Comparison of ENCODE assay signal across 9 cellular contexts in the genomic region with DNA sequence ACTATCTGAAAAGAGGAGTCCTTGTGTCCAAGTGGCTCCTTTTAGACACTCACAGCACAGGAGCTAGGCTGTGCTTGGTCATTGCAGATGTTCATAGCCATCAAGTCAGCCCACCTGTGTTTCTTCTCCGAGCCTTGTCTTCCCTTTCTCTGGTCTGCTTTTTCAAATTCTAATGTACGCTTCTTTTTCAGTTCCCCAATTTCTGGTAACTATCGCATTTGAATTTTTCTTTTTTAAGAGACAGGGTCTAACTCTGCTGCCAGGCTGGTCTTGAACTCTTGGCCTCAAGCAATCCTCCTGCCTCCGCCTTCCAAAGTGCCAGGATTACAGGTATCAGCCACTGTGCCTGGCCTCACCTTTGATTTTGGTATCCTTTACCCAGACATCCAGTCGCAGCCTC. TPM values are rescaled to one million over a fixed set of nuclear protein-coding genes. Genes with fewer than 3 reads are reported as not detected.
DNase-seq lines count a peak whose midpoint lies in the region; ATAC-seq and TF ChIP-seq lines count a peak whose summit lies in the region.
"Had no signal": no experiment of that assay in that cellular context is flagged by ENCODE, and none has a peak within 500 bp of the region (broad histone marks: within the 10 kb centered on the region; RNA-seq: fewer than 3 reads in every experiment).

No MANE protein-coding gene starts in this region.

- no peak overlapping the region for H3K27ac ChIP-seq in CD4-positive, alpha-beta T cell (ENCODE audit: low read depth, low read length)
- H3K27ac ChIP-seq in OCI-LY3 (ENCODE audit: low read length) (peak overlapping the region; percentile 97), heart left ventricle (no peak overlapping the region)

- H3K27me3 ChIP-seq in CD4-positive, alpha-beta T cell (ENCODE audit: control insufficient read depth, insufficient read depth, low read length), result no peaks in the 10 kb centered on the region
- H3K27me3 ChIP-seq in OCI-LY3 (ENCODE audit: low read depth, low read length), result no peaks in the 10 kb centered on the region
- no peaks in the 10 kb centered on the region for H3K27me3 ChIP-seq in heart left ventricle

- peaks cover 37% of the 10 kb centered on the region for H3K36me3 ChIP-seq in OCI-LY3 (replicated peaks; ENCODE audit: low read depth, low read length)
- no peaks in the 10 kb centered on the region for H3K36me3 ChIP-seq in heart left ventricle

- no peaks in the 10 kb centered on the region for H3K9me3 Mint-ChIP-seq in CD4-positive, alpha-beta T cell

- H3K36me3 Mint-ChIP-seq in CD4-positive, alpha-beta T cell (ENCODE audit: low read depth), result peaks cover 65% of the 10 kb centered on the region

- peak overlapping the region; percentile 90 for H3K4me2 ChIP-seq in OCI-LY3 (ENCODE audit: low read length)

- H3K4me3 Mint-ChIP-seq in CD4-positive, alpha-beta T cell, result peak overlapping the region; percentile 23

- intact Hi-C loops in CD4-positive, alpha-beta T cell (cut with DNase I, micrococcal nuclease), result no loop called here
- intact Hi-C loops in heart left ventricle (cut with DNase I), result no loop called here

- H3K79me2 ChIP-seq in OCI-LY3 (ENCODE audit: low read length), result peaks cover 88% of the 10 kb centered on the region

- H3K9ac ChIP-seq in OCI-LY3 (ENCODE audit: low read length), result peak overlapping the region; percentile 72

- no peaks in the 10 kb centered on the region for H3K9me3 ChIP-seq in CD4-positive, alpha-beta T cell (ENCODE audit: control insufficient read depth, low read length)
- H3K9me3 ChIP-seq in OCI-LY3 (ENCODE audit: insufficient read depth, low read length) (no peaks in the 10 kb centered on the region), heart left ventricle (peaks cover 0 to 3% (median 0%) of the 10 kb centered on the region in 12 donors)

- POLR2A ChIA-PET in CD4-positive, alpha-beta T cell (lab: Charles Lee), result interaction anchor here (1.8 kb wide), 1 partner anchor 15 kb away, joined by 6 read pairs; no protein-coding TSS in a partner anchor

- 83 to 87% (median 84%) methylated on average over 5 of the region's 5 CpGs for WGBS in heart left ventricle, 4 donors

- H3K27ac Mint-ChIP-seq in CD4-positive, alpha-beta T cell, result peak overlapping the region; percentile 76

- no peak for TF ChIP-seq CTCF in CD4-positive, alpha-beta T cell (IDR thresholded peaks at IDR 0.05)
- TF ChIP-seq CTCF in OCI-LY3 (IDR thresholded peaks at IDR 0.05; ENCODE audit: low read depth, low read length) (no peak), heart left ventricle (IDR thresholded peaks at IDR 0.05) (no peak)

- CTCF ChIA-PET in CD4-positive, alpha-beta T cell (lab: Charles Lee), result no interaction called here

- no peak for DNase-seq in CD4-positive, alpha-beta T cell
- DNase-seq in heart left ventricle (no peak), COLO668 (lab: John Stamatoyannopoulos, UW; ENCODE audit: unreplicated experiment) (no peak), islet precursor cell (no peak)
- no peak for DNase-seq in activated CD4-positive, alpha-beta T cell treated with anti-CD3 and anti-CD28 coated beads for 48 hours
- DNase-seq: left ventricle myocardium superior had no signal

- H3K4me1 ChIP-seq in OCI-LY3 (ENCODE audit: low read length), result peaks cover 48% of the 10 kb centered on the region
- H3K4me1 ChIP-seq in heart left ventricle, result peaks cover 0 to 44% (median 0%) of the 10 kb centered on the region in 12 donors

- ATAC-seq in CD4-positive, alpha-beta T cell (ENCODE audit: poor library complexity), result no peak
- ATAC-seq in GM19035 (IDR thresholded peaks at IDR 0.05; ENCODE audit: unreplicated experiment) (peak; percentile 87), HG02885 (IDR thresholded peaks at IDR 0.05; ENCODE audit: poor library complexity, unreplicated experiment) (peak; percentile 96), heart left ventricle (no peak)
- ATAC-seq: left ventricle myocardium superior had no signal

- H3K4me3 ChIP-seq in OCI-LY3 (ENCODE audit: low read length) (peak overlapping the region; percentile 64), heart left ventricle (no peak overlapping the region)

- TF ChIP-seq POLR2A in heart left ventricle (IDR thresholded peaks at IDR 0.05), result no peak

- no peaks in the 10 kb centered on the region; the same call in 1 of the 2 replicates for H4K20me1 ChIP-seq in OCI-LY3 (ENCODE audit: insufficient read depth, low read length)

- no peaks in the 10 kb centered on the region for H3K27me3 Mint-ChIP-seq in CD4-positive, alpha-beta T cell

- peaks cover 78% of the 10 kb centered on the region for H3K4me1 Mint-ChIP-seq in CD4-positive, alpha-beta T cell (ENCODE audit: low read depth)

- no peak overlapping the region for H2AFZ ChIP-seq in OCI-LY3 (ENCODE audit: low read depth, low read length)

RNA-seq across cellular contexts. Expression of a gene that starts 18.9 kb away (rescaled TPM):
- total RNA-seq in CD4-positive, alpha-beta T cell, result 10 to 100 TPM; 44.5 to 45.6 TPM
- 10 to 100 TPM in 2 of 9 donors, 1 to 10 TPM in 6, under 1 TPM in 1; 0.81 to 19.6 (median 1.8) TPM for total RNA-seq in heart left ventricle
- polyA plus RNA-seq in heart left ventricle, result 1 to 10 TPM in 1 of 2 donors, under 1 TPM in 1; 0.99 to 1.7 TPM

Comparison
In these comparisons a context has a peak if more than half of its experiments do, and no peak if none do; other contexts are left out.
1. ATAC-seq: peak in GM19035 (single experiment) and HG02885 (single experiment); none in CD4-positive, alpha-beta T cell (single experiment) and heart left ventricle (0 of 4).